ENCODE assay signal across 8 cellular contexts in the genomic region with DNA sequence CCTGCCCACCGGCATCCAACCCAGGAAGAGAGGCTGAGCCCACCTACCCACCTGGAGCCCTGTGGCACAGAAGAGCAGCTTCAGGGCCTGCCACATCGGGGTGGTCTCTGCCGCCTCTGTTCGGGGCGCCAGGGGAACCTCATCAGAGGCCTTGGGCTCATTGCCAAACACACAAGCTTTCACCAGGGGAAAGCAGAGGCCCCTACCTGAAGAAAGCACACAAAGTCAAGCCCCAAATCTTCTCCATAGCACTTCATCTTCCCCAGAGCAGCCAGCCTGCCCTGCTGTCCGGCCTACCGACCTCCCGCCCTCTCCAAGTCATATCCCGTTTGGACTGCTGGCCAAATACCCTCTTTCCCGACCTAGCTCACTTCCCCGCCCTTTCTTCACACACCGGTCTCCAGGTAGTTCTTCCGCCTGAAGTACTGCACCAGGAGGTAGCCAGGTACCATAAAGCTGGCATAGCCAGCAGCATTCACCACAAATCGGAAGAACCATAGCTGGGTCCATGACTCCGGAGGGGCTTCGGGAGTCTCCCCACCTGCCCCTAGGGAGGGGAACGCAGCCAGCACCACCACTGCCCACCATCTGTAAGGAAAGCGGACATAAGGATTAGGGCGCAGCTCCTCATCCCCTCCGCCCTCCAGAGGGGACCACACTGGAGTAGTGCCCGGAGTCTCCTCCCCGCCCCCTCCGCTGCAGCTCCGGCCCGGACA. TPM values are rescaled to one million over a fixed set of nuclear protein-coding genes. Genes with fewer than 3 reads are reported as not detected.
DNase-seq lines count a peak whose midpoint lies in the region; ATAC-seq and TF ChIP-seq lines count a peak whose summit lies in the region.

No MANE protein-coding gene starts in this region.

- peaks cover 29% of the 10 kb centered on the region for H3K4me1 ChIP-seq in suprapubic skin

- in situ Hi-C loops in KBM-7 (cut with MboI; ENCODE audit: low pct_unique_long_range_greater_than_20kb, low sequenced_read_pairs), result no loop called here
- in situ Hi-C loops in astrocyte of the cerebellum (cut with HindIII; ENCODE audit: low sequenced_read_pairs), result loop anchor here (5.0 kb wide), 1 partner anchor 51 kb away; no protein-coding TSS in a partner anchor

- no peaks in the 10 kb centered on the region for H3K9me3 ChIP-seq in suprapubic skin

- WGBS in suprapubic skin, result 16% methylated on average over 19 of the region's 25 CpGs

- TF ChIP-seq CTCF in astrocyte of the cerebellum (IDR thresholded peaks at IDR 0.05; ENCODE audit: low read depth, low read length, missing control alignments), result no peak
- TF ChIP-seq CTCF in suprapubic skin (IDR thresholded peaks at IDR 0.05), result no peak

- DNase-seq in DMS53 treated with DMSO at 0.1 percent for 48 hours (lab: John Stamatoyannopoulos, UW; ENCODE audit: unreplicated experiment) (peak; percentile 41), KBM-7 (peak; percentile 49), astrocyte of the cerebellum (ENCODE audit: low read depth) (no peak), left lobe of liver (ENCODE audit: low spot score) (no peak), suprapubic skin (ENCODE audit: low spot score in 2 of 2) (no peak), retina (no peak), NCI-H1436 (lab: John Stamatoyannopoulos, UW) (no peak), NCI-H1417 (lab: John Stamatoyannopoulos, UW) (no peak)

- ATAC-seq in left lobe of liver, result peak; percentile 47

- peaks cover 58% of the 10 kb centered on the region for H3K36me3 ChIP-seq in suprapubic skin

- TF ChIP-seq EP300 in suprapubic skin (IDR thresholded peaks at IDR 0.05), result no peak

- H3K4me3 ChIP-seq in astrocyte of the cerebellum (ENCODE audit: low read depth, low read length) (peak overlapping the region; percentile 94), suprapubic skin (peak overlapping the region; percentile 95)

- H3K27ac ChIP-seq in suprapubic skin, result peak overlapping the region; percentile 92

- TF ChIP-seq POLR2A in suprapubic skin (IDR thresholded peaks at IDR 0.05), result no peak

- no peaks in the 10 kb centered on the region for H3K27me3 ChIP-seq in suprapubic skin

RNA-seq across cellular contexts. Expression of gene SLC35B2, which starts 0.9 kb away (rescaled TPM):
- total RNA-seq in left lobe of liver (18.4 TPM), suprapubic skin (10 to 100 TPM; 26.2 to 38.5 (median 30.9) TPM)

RNA-seq across cellular contexts. Expression of gene NFKBIE, which starts 8.9 kb away (rescaled TPM):
- total RNA-seq in left lobe of liver (2.8 TPM), suprapubic skin (10 to 100 TPM; 12.9 to 25.0 (median 16.1) TPM)

RNA-seq across cellular contexts. Expression of gene HSP90AB1, which starts 9.5 kb away (rescaled TPM):
- total RNA-seq in left lobe of liver (187 TPM), suprapubic skin (100 to 1,000 TPM; 450 to 830 (median 678) TPM)

RNA-seq across cellular contexts. Expression of gene TMEM151B, which starts 13.8 kb away (rescaled TPM):
- total RNA-seq in left lobe of liver (not detected), suprapubic skin (under 1 TPM in 2 of 4 donors, not detected in 2; 0.10 to 0.15 TPM)

RNA-seq across cellular contexts. Expression of gene SLC29A1, which starts 33.1 kb away (rescaled TPM):
- total RNA-seq in left lobe of liver (37.5 TPM), suprapubic skin (100 to 1,000 TPM in 1 of 4 donors, 10 to 100 TPM in 3; 61.7 to 133 (median 75.3) TPM)

Comparison
In these comparisons a context has a peak if more than half of its experiments do, and no peak if none do; other contexts are left out.
1. DNase-seq: peak in DMS53 treated with DMSO at 0.1 percent for 48 hours (single experiment) and KBM-7 (single experiment); none in astrocyte of the cerebellum (single experiment), left lobe of liver (single experiment), suprapubic skin (0 of 2), retina (single experiment), NCI-H1436 (single experiment) and NCI-H1417 (0 of 3).